In the genomic region with DNA sequence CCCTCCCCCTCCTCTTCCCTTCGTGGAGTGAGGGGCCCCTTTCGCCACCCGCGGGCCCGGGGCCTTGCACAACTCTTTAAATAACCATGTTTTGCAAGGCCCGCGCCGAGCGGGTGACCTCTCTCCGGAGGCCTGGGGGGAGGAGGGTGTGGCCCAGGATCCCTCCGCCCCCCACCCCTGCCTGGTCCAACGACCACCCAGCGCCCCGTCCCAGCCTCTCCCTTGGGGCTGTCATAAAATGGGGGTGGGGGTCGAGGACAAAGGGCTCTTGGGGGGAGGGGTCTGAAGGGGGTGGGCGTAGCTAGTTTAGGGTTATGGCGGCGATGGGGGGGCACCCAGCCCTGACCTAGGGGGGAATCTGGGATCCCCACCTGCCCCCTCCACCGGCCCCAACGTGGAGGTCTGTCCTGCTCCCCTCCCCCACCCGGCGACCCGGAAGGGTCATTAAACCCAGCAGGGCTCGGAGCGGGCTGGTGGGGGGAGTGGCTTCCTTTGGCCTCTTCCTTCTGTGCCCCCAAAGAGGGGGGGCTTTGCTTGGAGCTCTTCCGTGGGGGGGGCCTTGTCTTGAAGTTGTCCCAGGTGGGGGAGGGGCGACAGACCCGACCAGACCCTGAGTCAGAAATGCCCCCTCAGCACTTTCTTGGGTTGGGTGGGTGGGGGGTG, we compare ENCODE assay signal across 8 cellular contexts. TPM values are rescaled to one million over a fixed set of nuclear protein-coding genes. Genes with fewer than 3 reads are reported as not detected.
A peak's percentile ranks its signal among the peaks of the same experiment; 100 is the strongest.
DNase-seq lines count a peak whose midpoint lies in the region; ATAC-seq lines count a peak whose summit lies in the region.

No MANE protein-coding gene starts in this region.

- H3K27me3 ChIP-seq in iPS DF 6.9 (ENCODE audit: control insufficient read depth, insufficient read depth, low read length), result no peaks in the 10 kb centered on the region

- DNase-seq in activated naive CD4-positive, alpha-beta T cell treated with anti-CD3 and anti-CD28 coated beads, Interleukin-2, amount 10 ng/mL, durations not matched to agents 7 days and 5 days, result no peak
- DNase-seq in activated naive CD4-positive, alpha-beta T cell treated with anti-CD3 and anti-CD28 coated beads, Interleukin-2, amount 50 U/mL, for 72 hours (ENCODE audit: low spot score in 2 of 2), result no peak
- no peak for DNase-seq in iPS DF 6.9 (ENCODE audit: low read depth, low spot score)
- no peak for DNase-seq in cerebellar nuclear complex (lab: John Stamatoyannopoulos, UW)
- DNase-seq in MV-4-11 (lab: John Stamatoyannopoulos, UW), result no peak
- no peak for DNase-seq in SW 1271 (lab: John Stamatoyannopoulos, UW)

- no peak overlapping the region for H3K27ac Mint-ChIP-seq in activated naive CD4-positive, alpha-beta T cell treated with anti-CD3 and anti-CD28 coated beads, Interleukin-2, amount 10 ng/mL, durations not matched to agents 7 days and 5 days
- H3K27ac Mint-ChIP-seq in activated naive CD4-positive, alpha-beta T cell treated with anti-CD3 and anti-CD28 coated beads, Interleukin-2, amount 50 U/mL, for 72 hours, result no peak overlapping the region
- H3K27ac Mint-ChIP-seq in activated T-helper 17 cell treated with anti-CD3 and anti-CD28 coated beads, Interleukin-2, amount 50 U/mL, for 72 hours, result no peak overlapping the region
- peak overlapping the region; percentile 89 for H3K27ac Mint-ChIP-seq in stimulated activated memory B cell treated with anti-CD40 and anti-IgM and Interleukin-4, amounts not matched to agents 10 μg/mL and 1 μg/mL and 100 μg/mL, for 72 hours

- H3K4me1 Mint-ChIP-seq in activated naive CD4-positive, alpha-beta T cell treated with anti-CD3 and anti-CD28 coated beads, Interleukin-2, amount 10 ng/mL, durations not matched to agents 7 days and 5 days, result peaks cover 28% of the 10 kb centered on the region
- no peaks in the 10 kb centered on the region for H3K4me1 Mint-ChIP-seq in activated T-helper 17 cell treated with anti-CD3 and anti-CD28 coated beads, Interleukin-2, amount 50 U/mL, for 72 hours
- H3K4me1 Mint-ChIP-seq in stimulated activated memory B cell treated with anti-CD40 and anti-IgM and Interleukin-4, amounts not matched to agents 10 μg/mL and 1 μg/mL and 100 μg/mL, for 72 hours, result peaks cover 37% of the 10 kb centered on the region

- H3K4me1 ChIP-seq in iPS DF 6.9 (ENCODE audit: control insufficient read depth, insufficient read depth, low read length), result no peaks in the 10 kb centered on the region

- WGBS in iPS DF 6.9 (ENCODE audit: insufficient coverage, insufficient read length), result no CpG with 5 or more reads among the region's 28 CpGs

- peak overlapping the region; percentile 98; the same call in 1 of the 2 replicates for H3K4me3 ChIP-seq in iPS DF 6.9 (ENCODE audit: low read length)

- peaks cover 7% of the 10 kb centered on the region for H3K27me3 Mint-ChIP-seq in activated naive CD4-positive, alpha-beta T cell treated with anti-CD3 and anti-CD28 coated beads, Interleukin-2, amount 10 ng/mL, durations not matched to agents 7 days and 5 days
- H3K27me3 Mint-ChIP-seq in activated T-helper 17 cell treated with anti-CD3 and anti-CD28 coated beads, Interleukin-2, amount 50 U/mL, for 72 hours, result no peaks in the 10 kb centered on the region
- no peaks in the 10 kb centered on the region for H3K27me3 Mint-ChIP-seq in stimulated activated memory B cell treated with anti-CD40 and anti-IgM and Interleukin-4, amounts not matched to agents 10 μg/mL and 1 μg/mL and 100 μg/mL, for 72 hours

- CTCF ChIA-PET in activated naive CD4-positive, alpha-beta T cell treated with anti-CD3 and anti-CD28 coated beads, Interleukin-2, amount 10 ng/mL, durations not matched to agents 7 days and 5 days (lab: Charles Lee), result interaction anchor here (0.5 kb wide), 1 partner anchor 35 kb away, joined by 3 read pairs; no protein-coding TSS in a partner anchor

- peak overlapping the region; percentile 82 for H3K4me3 Mint-ChIP-seq in activated naive CD4-positive, alpha-beta T cell treated with anti-CD3 and anti-CD28 coated beads, Interleukin-2, amount 10 ng/mL, durations not matched to agents 7 days and 5 days
- H3K4me3 Mint-ChIP-seq in activated T-helper 17 cell treated with anti-CD3 and anti-CD28 coated beads, Interleukin-2, amount 50 U/mL, for 72 hours, result peak overlapping the region; percentile 68
- H3K4me3 Mint-ChIP-seq in stimulated activated memory B cell treated with anti-CD40 and anti-IgM and Interleukin-4, amounts not matched to agents 10 μg/mL and 1 μg/mL and 100 μg/mL, for 72 hours, result peak overlapping the region; percentile 81

- H3K36me3 ChIP-seq in iPS DF 6.9 (ENCODE audit: control insufficient read depth, insufficient read depth, low read length), result peaks cover 4% of the 10 kb centered on the region; the same call in 1 of the 2 replicates

- H3K36me3 Mint-ChIP-seq in activated naive CD4-positive, alpha-beta T cell treated with anti-CD3 and anti-CD28 coated beads, Interleukin-2, amount 10 ng/mL, durations not matched to agents 7 days and 5 days, result peaks cover 10% of the 10 kb centered on the region
- peaks cover 0 to 6% of the 10 kb centered on the region in 2 donors for H3K36me3 Mint-ChIP-seq in activated naive CD4-positive, alpha-beta T cell treated with anti-CD3 and anti-CD28 coated beads, Interleukin-2, amount 50 U/mL, for 72 hours
- H3K36me3 Mint-ChIP-seq in activated T-helper 17 cell treated with anti-CD3 and anti-CD28 coated beads, Interleukin-2, amount 50 U/mL, for 72 hours (ENCODE audit: low read depth), result peaks cover 16% of the 10 kb centered on the region
- H3K36me3 Mint-ChIP-seq in stimulated activated memory B cell treated with anti-CD40 and anti-IgM and Interleukin-4, amounts not matched to agents 10 μg/mL and 1 μg/mL and 100 μg/mL, for 72 hours, result peaks cover 10% of the 10 kb centered on the region

- no peaks in the 10 kb centered on the region for H3K9me3 ChIP-seq in iPS DF 6.9 (ENCODE audit: control insufficient read depth, insufficient read depth, low read length)

- no peak overlapping the region for H3K27ac ChIP-seq in iPS DF 6.9 (ENCODE audit: low read length)

- no peak for ATAC-seq in activated naive CD4-positive, alpha-beta T cell treated with anti-CD3 and anti-CD28 coated beads, Interleukin-2, amount 50 U/mL, for 72 hours
- no peak for ATAC-seq in activated T-helper 17 cell treated with anti-CD3 and anti-CD28 coated beads, Interleukin-2, amount 50 U/mL, for 72 hours (replicated peaks)
- no peak for ATAC-seq in stimulated activated memory B cell treated with anti-CD40 and anti-IgM and Interleukin-4, amounts not matched to agents 10 μg/mL and 1 μg/mL and 100 μg/mL, for 72 hours

- no peaks in the 10 kb centered on the region for H3K9me3 Mint-ChIP-seq in activated naive CD4-positive, alpha-beta T cell treated with anti-CD3 and anti-CD28 coated beads, Interleukin-2, amount 10 ng/mL, durations not matched to agents 7 days and 5 days
- H3K9me3 Mint-ChIP-seq in activated naive CD4-positive, alpha-beta T cell treated with anti-CD3 and anti-CD28 coated beads, Interleukin-2, amount 50 U/mL, for 72 hours, result no peaks in the 10 kb centered on the region
- no peaks in the 10 kb centered on the region for H3K9me3 Mint-ChIP-seq in activated T-helper 17 cell treated with anti-CD3 and anti-CD28 coated beads, Interleukin-2, amount 50 U/mL, for 72 hours
- H3K9me3 Mint-ChIP-seq in stimulated activated memory B cell treated with anti-CD40 and anti-IgM and Interleukin-4, amounts not matched to agents 10 μg/mL and 1 μg/mL and 100 μg/mL, for 72 hours, result no peaks in the 10 kb centered on the region

RNA-seq across cellular contexts. Expression of a gene that starts 1.3 kb away (rescaled TPM):
- 10 to 100 TPM; 22.4 to 35.7 TPM for total RNA-seq in activated naive CD4-positive, alpha-beta T cell treated with anti-CD3 and anti-CD28 coated beads, Interleukin-2, amount 50 U/mL, for 72 hours
- 10 to 100 TPM; 50.3 to 79.3 TPM for total RNA-seq in activated T-helper 17 cell treated with anti-CD3 and anti-CD28 coated beads, Interleukin-2, amount 50 U/mL, for 72 hours

RNA-seq across cellular contexts. Expression of a gene that starts 10.0 kb away (rescaled TPM):
- total RNA-seq in activated naive CD4-positive, alpha-beta T cell treated with anti-CD3 and anti-CD28 coated beads, Interleukin-2, amount 50 U/mL, for 72 hours, result 10 to 100 TPM; 10.9 to 32.4 TPM
- 10 to 100 TPM; 17.5 to 53.1 TPM for total RNA-seq in activated T-helper 17 cell treated with anti-CD3 and anti-CD28 coated beads, Interleukin-2, amount 50 U/mL, for 72 hours

RNA-seq across cellular contexts. Expression of a gene that starts 14.2 kb away (rescaled TPM):
- total RNA-seq in activated naive CD4-positive, alpha-beta T cell treated with anti-CD3 and anti-CD28 coated beads, Interleukin-2, amount 50 U/mL, for 72 hours, result 100 to 1,000 TPM in 1 of 2 donors, 10 to 100 TPM in 1; 98.3 to 102 TPM
- total RNA-seq in activated T-helper 17 cell treated with anti-CD3 and anti-CD28 coated beads, Interleukin-2, amount 50 U/mL, for 72 hours, result 10 to 100 TPM; 78.5 to 79.3 TPM

RNA-seq across cellular contexts. Expression of a gene that starts 33.9 kb away (rescaled TPM):
- total RNA-seq in activated naive CD4-positive, alpha-beta T cell treated with anti-CD3 and anti-CD28 coated beads, Interleukin-2, amount 50 U/mL, for 72 hours, result not detected
- total RNA-seq in activated T-helper 17 cell treated with anti-CD3 and anti-CD28 coated beads, Interleukin-2, amount 50 U/mL, for 72 hours, result not detected

RNA-seq across cellular contexts. Expression of a gene that starts 34.2 kb away (rescaled TPM):
- 10 to 100 TPM; 42.0 to 61.8 TPM for total RNA-seq in activated naive CD4-positive, alpha-beta T cell treated with anti-CD3 and anti-CD28 coated beads, Interleukin-2, amount 50 U/mL, for 72 hours
- 10 to 100 TPM; 60.4 to 64.1 TPM for total RNA-seq in activated T-helper 17 cell treated with anti-CD3 and anti-CD28 coated beads, Interleukin-2, amount 50 U/mL, for 72 hours
